In genomic region chr7:100430450-100431285, GRCh38 we compare ENCODE assay signal across 8 cellular contexts. TPM values are rescaled to one million over a fixed set of nuclear protein-coding genes. Genes with fewer than 3 reads are reported as not detected.
DNase-seq lines count a peak whose midpoint lies in the region; ATAC-seq, FAIRE-seq and TF ChIP-seq lines count a peak whose summit lies in the region.

No MANE protein-coding gene starts in this region.

- H3K36me3 ChIP-seq in Peyer's patch: peaks cover 0 to 25% (median 0%) of the 10 kb centered on the region in 3 donors
- H3K36me3 ChIP-seq in body of pancreas (replicated peaks in 1 of 2; ENCODE audit: insufficient read depth in 1 of 2, low read depth in 2 of 2): peaks cover 0 to 8% of the 10 kb centered on the region in 2 donors

- H3K27ac Mint-ChIP-seq in stimulated activated memory B cell treated with anti-CD40 and anti-IgM and Interleukin-4, amounts not matched to agents 10 μg/mL and 1 μg/mL and 100 μg/mL, for 72 hours: peak overlapping the region; percentile 93

- H3K27me3 ChIP-seq in Peyer's patch (no peaks in the 10 kb centered on the region), body of pancreas (no peaks in the 10 kb centered on the region), layer of hippocampus (ENCODE audit: control insufficient read depth, insufficient read depth, low read length) (no peaks in the 10 kb centered on the region)

- H3K4me3 ChIP-seq in Peyer's patch: peak overlapping the region; percentile 59 to 91 (median 76)
- H3K4me3 ChIP-seq in body of pancreas: peak overlapping the region; percentile 69 to 78

- no peak for DNase-seq in GM19239 (ENCODE audit: insufficient read length, low spot score)
- DNase-seq in Peyer's patch: peak in 1 of 3 donors; percentile 71
- DNase-seq in body of pancreas: peak in 1 of 4 donors; percentile 33
- no peak for DNase-seq in cerebellar nuclear complex (lab: John Stamatoyannopoulos, UW)
- DNase-seq in NCI-H2196 (lab: John Stamatoyannopoulos, UW; ENCODE audit: unreplicated experiment): no peak
- no peak for DNase-seq in NCI-H2081 treated with DMSO at 0.1 percent for 48 hours (lab: John Stamatoyannopoulos, UW)

- no peak for TF ChIP-seq CTCF in Peyer's patch (IDR thresholded peaks at IDR 0.05)
- TF ChIP-seq CTCF in body of pancreas (IDR thresholded peaks at IDR 0.05): no peak

- 32 to 52% methylated on average over 12 to 33 of the region's 33 CpGs for WGBS in body of pancreas, 2 donors

- H3K4me3 Mint-ChIP-seq in stimulated activated memory B cell treated with anti-CD40 and anti-IgM and Interleukin-4, amounts not matched to agents 10 μg/mL and 1 μg/mL and 100 μg/mL, for 72 hours: peak overlapping the region; percentile 82

- TF ChIP-seq POLR2A in Peyer's patch (IDR thresholded peaks at IDR 0.05): no peak
- TF ChIP-seq POLR2A in body of pancreas (IDR thresholded peaks at IDR 0.05): no peak

- FAIRE-seq in GM19239 (lab: Jason Lieb, UNC): peak; percentile 57

- H3K4me1 ChIP-seq in Peyer's patch (peaks cover 0 to 44% (median 10%) of the 10 kb centered on the region in 4 donors), body of pancreas (peaks cover 51% of the 10 kb centered on the region)

- H3K9me3 ChIP-seq in Peyer's patch (no peaks in the 10 kb centered on the region), body of pancreas (no peaks in the 10 kb centered on the region)

- ATAC-seq in body of pancreas: no peak
- ATAC-seq in stimulated activated memory B cell treated with anti-CD40 and anti-IgM and Interleukin-4, amounts not matched to agents 10 μg/mL and 1 μg/mL and 100 μg/mL, for 72 hours: no peak

- peaks cover 50% of the 10 kb centered on the region for H3K4me1 Mint-ChIP-seq in stimulated activated memory B cell treated with anti-CD40 and anti-IgM and Interleukin-4, amounts not matched to agents 10 μg/mL and 1 μg/mL and 100 μg/mL, for 72 hours

- H3K36me3 Mint-ChIP-seq in stimulated activated memory B cell treated with anti-CD40 and anti-IgM and Interleukin-4, amounts not matched to agents 10 μg/mL and 1 μg/mL and 100 μg/mL, for 72 hours: peaks cover 31% of the 10 kb centered on the region

- intact Hi-C loops in body of pancreas (cut with DNase I): no loop called here

- H3K9me3 Mint-ChIP-seq in stimulated activated memory B cell treated with anti-CD40 and anti-IgM and Interleukin-4, amounts not matched to agents 10 μg/mL and 1 μg/mL and 100 μg/mL, for 72 hours: no peaks in the 10 kb centered on the region

- peak overlapping the region; percentile 96 to 100 (median 100) for H3K27ac ChIP-seq in Peyer's patch
- peak overlapping the region; percentile 100 for H3K27ac ChIP-seq in body of pancreas
- peak overlapping the region; percentile 100 for H3K27ac ChIP-seq in layer of hippocampus (ENCODE audit: low read depth, low read length)

- H3K27me3 Mint-ChIP-seq in stimulated activated memory B cell treated with anti-CD40 and anti-IgM and Interleukin-4, amounts not matched to agents 10 μg/mL and 1 μg/mL and 100 μg/mL, for 72 hours: no peaks in the 10 kb centered on the region

RNA-seq across cellular contexts. Expression of gene MEPCE, which starts 1.0 kb away (rescaled TPM):
- 10 to 100 TPM; 17.3 to 46.3 (median 32.2) TPM for total RNA-seq in Peyer's patch
- 10 to 100 TPM; 14.0 to 34.9 TPM for total RNA-seq in body of pancreas

RNA-seq across cellular contexts. Expression of gene ZCWPW1, which starts 2.2 kb away (rescaled TPM):
- 10 to 100 TPM in 1 of 4 donors, 1 to 10 TPM in 3; 1.8 to 19.8 (median 3.6) TPM for total RNA-seq in Peyer's patch
- 1 to 10 TPM; 1.6 to 3.3 TPM for total RNA-seq in body of pancreas

RNA-seq across cellular contexts. Expression of gene PPP1R35, which starts 5.6 kb away (rescaled TPM):
- total RNA-seq in Peyer's patch (10 to 100 TPM; 44.8 to 67.7 (median 49.0) TPM), body of pancreas (10 to 100 TPM; 39.4 to 69.2 TPM)

RNA-seq across cellular contexts. Expression of gene SPACDR, which starts 33.4 kb away (rescaled TPM):
- total RNA-seq in Peyer's patch (not detected), body of pancreas (1 to 10 TPM in 1 of 2 donors, not detected in 1; 1.0 TPM)

RNA-seq across cellular contexts. Expression of gene TSC22D4, which starts 48.3 kb away (rescaled TPM):
- total RNA-seq in Peyer's patch (10 to 100 TPM; 28.9 to 51.2 (median 40.6) TPM), body of pancreas (10 to 100 TPM; 16.6 to 34.9 TPM)
